19 cellular contexts compared by ENCODE assay signal in genomic region chr3:149634072-149634471, GRCh38.
"Had no signal": no experiment of that assay in that cellular context is flagged by ENCODE, and none has a peak within 500 bp of the region (broad histone marks: within the 10 kb centered on the region; RNA-seq: fewer than 3 reads in every experiment).

No MANE protein-coding gene starts in this region.

- H3K4me3 ChIP-seq: cardiac muscle cell, colonic mucosa, mucosa of descending colon, upper lobe of right lung had no signal

- H3K27ac ChIP-seq: cardiac muscle cell, colonic mucosa, parathyroid adenoma, upper lobe of right lung had no signal

- ATAC-seq: activated CD4-positive, CD25-positive, alpha-beta regulatory T cell treated with anti-CD3 and anti-CD28 coated beads, Interleukin-2, amount 50 U/mL, for 24 hours; left colon; mucosa of descending colon; naive thymus-derived CD4-positive, alpha-beta T cell; upper lobe of right lung had no signal

- H2AFZ ChIP-seq: parathyroid adenoma had no signal

- H3K36me3 Mint-ChIP-seq: naive thymus-derived CD4-positive, alpha-beta T cell had no signal

- H3K9me3 Mint-ChIP-seq: activated naive CD4-positive, alpha-beta T cell treated with anti-CD3 and anti-CD28 coated beads for 36 hours; activated T-helper 2 cell treated with anti-CD3 and anti-CD28 coated beads, Interferon-gamma antibody, Interleukin-2, Interleukin-4, amounts not matched to agents 10 μg/mL and 5 μg/mL and 100 μg/mL, durations not matched to agents 14 hours and 24 hours and 36 hours had no signal

- H3K27me3 ChIP-seq: cardiac muscle cell, upper lobe of right lung had no signal

- H3K9me3 ChIP-seq: colonic mucosa, mucosa of descending colon, upper lobe of right lung had no signal

- DNase-seq: activated naive CD4-positive, alpha-beta T cell treated with anti-CD3 and anti-CD28 coated beads for 36 hours; activated T-cell treated with anti-CD3 and anti-CD28 coated beads for 4 hours; colonic mucosa; effector CD4-positive, alpha-beta T cell; foreskin melanocyte; head of caudate nucleus; left colon; mammary epithelial cell; mucosa of descending colon; naive thymus-derived CD4-positive, alpha-beta T cell; stimulated activated CD4-positive, alpha-beta T cell treated with anti-CD3 and anti-CD28 coated beads, Interleukin-4, amount 100 ng/mL, for 1 hour; stimulated activated naive CD4-positive, alpha-beta T cell; T-helper 9 cell; upper lobe of right lung had no signal

- H3K4me1 ChIP-seq: colonic mucosa had no signal

- H3K4me1 Mint-ChIP-seq: naive thymus-derived CD4-positive, alpha-beta T cell had no signal

- H3K27ac Mint-ChIP-seq: activated naive CD4-positive, alpha-beta T cell treated with anti-CD3 and anti-CD28 coated beads for 36 hours; activated T-helper 2 cell treated with anti-CD3 and anti-CD28 coated beads, Interferon-gamma antibody, Interleukin-2, Interleukin-4, amounts not matched to agents 10 μg/mL and 5 μg/mL and 100 μg/mL, durations not matched to agents 14 hours and 24 hours and 36 hours; naive thymus-derived CD4-positive, alpha-beta T cell had no signal

- FAIRE-seq: islet of Langerhans had no signal

- H3K4me3 Mint-ChIP-seq: activated naive CD4-positive, alpha-beta T cell treated with anti-CD3 and anti-CD28 coated beads for 36 hours; naive thymus-derived CD4-positive, alpha-beta T cell had no signal

- H3K36me3 ChIP-seq: cardiac muscle cell, colonic mucosa, upper lobe of right lung had no signal

- H3K9ac ChIP-seq: parathyroid adenoma had no signal
